ENCODE assay signal across 1 cellular context in the genomic region with DNA sequence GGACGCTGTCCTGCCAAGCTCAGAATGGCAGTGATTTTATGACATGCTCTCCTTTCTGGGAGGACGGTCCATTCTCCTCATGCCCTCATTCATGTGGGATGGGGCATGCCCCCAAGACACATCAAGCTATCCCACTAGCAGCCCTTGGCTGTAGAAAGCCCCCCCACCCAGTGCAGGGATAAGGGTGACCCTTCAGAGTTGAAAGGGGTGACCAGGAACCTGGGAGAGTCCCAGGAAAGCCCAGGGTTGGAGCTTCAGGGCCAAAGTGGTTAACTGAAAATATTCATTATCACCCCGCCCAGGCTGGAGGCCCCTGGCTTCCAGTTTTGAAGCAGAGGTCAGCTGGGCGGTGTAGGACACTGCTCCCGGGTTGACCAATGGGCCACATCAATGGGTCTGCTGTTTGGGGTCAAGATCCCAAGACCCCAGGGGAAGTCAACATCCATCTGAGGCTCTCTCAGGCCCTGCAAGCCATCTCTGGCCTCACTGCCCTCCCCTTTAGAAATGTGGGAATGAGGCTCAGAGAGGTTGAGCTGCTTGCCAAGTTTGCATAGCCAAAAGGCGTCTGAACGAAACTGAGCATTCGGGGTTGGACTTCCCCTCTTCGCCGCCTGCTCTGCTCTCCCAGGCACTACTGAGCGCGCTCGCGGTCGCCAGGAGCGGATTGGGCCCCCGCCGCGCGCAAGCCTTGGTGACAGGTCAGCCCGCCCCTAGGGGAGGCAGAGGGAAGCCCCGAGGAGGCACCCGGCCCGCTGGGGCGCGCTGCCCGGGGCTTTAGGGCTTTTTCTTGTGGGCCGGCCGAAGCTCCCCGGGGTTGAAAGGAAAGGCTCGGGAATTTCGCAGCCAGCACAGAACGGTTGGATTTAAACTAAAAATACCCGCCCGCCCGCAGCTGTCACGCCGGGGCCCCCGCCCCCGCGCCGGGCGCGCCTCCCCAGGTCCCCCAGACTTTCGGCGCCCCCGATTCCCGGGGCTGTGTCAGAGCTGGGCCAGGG.
TF ChIP-seq lines count a peak whose summit lies in the region.

No MANE protein-coding gene starts in this region.

TF ChIP-seq in IMR-90, 13 proteins besides CTCF, POLR2A, EP300 and RAD21 (continued from another document):
- 0 out of 2 replicates have a peak, but pooled peaks have one; percentile 8 for TF ChIP-seq SMC3 (IDR thresholded peaks at IDR 0.05; ENCODE audit: low read depth, low read length)
- TF ChIP-seq CHD1 (IDR thresholded peaks at IDR 0.05; ENCODE audit: low read depth, low read length), result no peak
- peak; percentile 77 for TF ChIP-seq MAZ (IDR thresholded peaks at IDR 0.05; ENCODE audit: borderline replicate concordance, low read depth, low read length)
- no peak for TF ChIP-seq BHLHE40 (IDR thresholded peaks at IDR 0.05; ENCODE audit: low read depth, low read length)
- TF ChIP-seq MXI1 (IDR thresholded peaks at IDR 0.05; ENCODE audit: borderline replicate concordance, low read depth, low read length), result no peak
